In the genomic region with DNA sequence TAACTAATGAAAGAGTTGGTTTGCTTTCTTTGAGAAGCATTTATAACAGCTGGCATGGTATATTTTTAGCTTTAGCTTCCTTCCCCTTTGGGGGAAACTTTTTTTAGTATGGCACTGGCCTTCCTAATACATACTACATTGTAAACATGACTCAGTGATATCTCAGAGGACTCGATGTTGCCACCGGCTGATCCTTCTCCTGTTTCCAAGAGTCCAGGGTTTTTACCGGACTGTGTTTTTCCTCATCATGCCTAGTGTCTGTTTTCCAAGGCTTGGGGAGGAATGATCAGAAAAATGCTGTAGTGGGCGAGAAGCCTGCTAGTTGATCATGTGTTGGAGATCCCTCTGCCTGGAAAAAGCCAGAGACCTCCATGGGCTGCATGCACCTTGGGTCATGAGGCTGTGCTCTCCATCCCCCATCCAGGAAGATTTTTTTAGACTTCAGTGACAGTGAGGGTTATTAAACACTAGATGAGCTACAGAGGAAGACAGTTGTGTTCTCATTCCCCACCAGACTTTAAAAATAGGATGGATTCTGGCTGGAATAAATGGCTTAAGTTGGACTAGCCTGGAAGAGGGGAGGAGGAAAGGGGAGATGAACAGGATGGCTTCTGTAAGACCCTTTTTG, we compare ENCODE assay signal across 1 cellular context.
A peak's percentile ranks its signal among the peaks of the same experiment; 100 is the strongest.
TF ChIP-seq lines count a peak whose summit lies in the region.

No MANE protein-coding gene starts in this region.

TF ChIP-seq in IMR-90, 13 proteins besides CTCF, POLR2A, EP300 and RAD21:
- TF ChIP-seq NFE2L2 (IDR thresholded peaks at IDR 0.05; ENCODE audit: low read depth, low read length) (peak; percentile 52; the same call in 1 of the 2 replicates), BHLHE40 (IDR thresholded peaks at IDR 0.05; ENCODE audit: low read depth, low read length) (no peak), SMC3 (IDR thresholded peaks at IDR 0.05; ENCODE audit: low read depth, low read length) (no peak), CHD1 (IDR thresholded peaks at IDR 0.05; ENCODE audit: low read depth, low read length) (no peak), ELK1 (IDR thresholded peaks at IDR 0.05; ENCODE audit: borderline replicate concordance, low read depth, low read length) (no peak)
- TF ChIP-seq, protein P1, sequence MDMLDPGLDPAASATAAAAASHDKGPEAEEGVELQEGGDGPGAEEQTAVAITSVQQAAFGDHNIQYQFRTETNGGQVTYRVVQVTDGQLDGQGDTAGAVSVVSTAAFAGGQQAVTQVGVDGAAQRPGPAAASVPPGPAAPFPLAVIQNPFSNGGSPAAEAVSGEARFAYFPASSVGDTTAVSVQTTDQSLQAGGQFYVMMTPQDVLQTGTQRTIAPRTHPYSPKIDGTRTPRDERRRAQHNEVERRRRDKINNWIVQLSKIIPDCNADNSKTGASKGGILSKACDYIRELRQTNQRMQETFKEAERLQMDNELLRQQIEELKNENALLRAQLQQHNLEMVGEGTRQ (IDR thresholded peaks at IDR 0.05; ENCODE audit: low read depth, low read length), result no peak
